1 cellular context compared by ENCODE assay signal in the genomic region with DNA sequence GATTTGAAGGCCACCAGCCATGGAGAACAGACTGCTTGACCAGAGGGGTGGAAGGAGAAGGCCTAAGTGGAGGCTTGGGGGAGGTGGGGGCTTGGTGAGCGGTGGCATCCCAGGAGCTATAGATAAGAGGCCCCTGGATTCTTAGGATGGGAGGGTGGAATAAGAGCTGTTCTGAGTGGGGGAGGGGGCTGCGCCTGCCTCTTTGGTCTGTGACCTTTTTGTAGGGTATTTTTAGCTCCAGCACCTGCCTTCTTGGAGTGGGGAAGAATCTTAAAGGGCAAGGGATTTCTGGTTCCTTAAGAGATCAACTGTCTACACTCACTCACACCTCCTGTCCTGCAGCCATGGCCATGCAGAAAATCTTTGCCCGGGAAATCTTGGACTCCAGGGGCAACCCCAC.
TF ChIP-seq lines count a peak whose summit lies in the region.

No MANE protein-coding gene starts in this region.

TF ChIP-seq in WTC11, 78 proteins besides CTCF, POLR2A, EP300 and RAD21 (continued from another document):
- TF ChIP-seq, protein P1, sequence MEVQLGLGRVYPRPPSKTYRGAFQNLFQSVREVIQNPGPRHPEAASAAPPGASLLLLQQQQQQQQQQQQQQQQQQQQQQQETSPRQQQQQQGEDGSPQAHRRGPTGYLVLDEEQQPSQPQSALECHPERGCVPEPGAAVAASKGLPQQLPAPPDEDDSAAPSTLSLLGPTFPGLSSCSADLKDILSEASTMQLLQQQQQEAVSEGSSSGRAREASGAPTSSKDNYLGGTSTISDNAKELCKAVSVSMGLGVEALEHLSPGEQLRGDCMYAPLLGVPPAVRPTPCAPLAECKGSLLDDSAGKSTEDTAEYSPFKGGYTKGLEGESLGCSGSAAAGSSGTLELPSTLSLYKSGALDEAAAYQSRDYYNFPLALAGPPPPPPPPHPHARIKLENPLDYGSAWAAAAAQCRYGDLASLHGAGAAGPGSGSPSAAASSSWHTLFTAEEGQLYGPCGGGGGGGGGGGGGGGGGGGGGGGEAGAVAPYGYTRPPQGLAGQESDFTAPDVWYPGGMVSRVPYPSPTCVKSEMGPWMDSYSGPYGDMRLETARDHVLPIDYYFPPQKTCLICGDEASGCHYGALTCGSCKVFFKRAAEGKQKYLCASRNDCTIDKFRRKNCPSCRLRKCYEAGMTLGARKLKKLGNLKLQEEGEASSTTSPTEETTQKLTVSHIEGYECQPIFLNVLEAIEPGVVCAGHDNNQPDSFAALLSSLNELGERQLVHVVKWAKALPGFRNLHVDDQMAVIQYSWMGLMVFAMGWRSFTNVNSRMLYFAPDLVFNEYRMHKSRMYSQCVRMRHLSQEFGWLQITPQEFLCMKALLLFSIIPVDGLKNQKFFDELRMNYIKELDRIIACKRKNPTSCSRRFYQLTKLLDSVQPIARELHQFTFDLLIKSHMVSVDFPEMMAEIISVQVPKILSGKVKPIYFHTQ (CRISPR knock-in tag; IDR thresholded peaks at IDR 0.05): no peak
- no peak for TF ChIP-seq MXD4 (CRISPR knock-in tag; IDR thresholded peaks at IDR 0.05; ENCODE audit: borderline replicate concordance)
- TF ChIP-seq, protein P2, sequence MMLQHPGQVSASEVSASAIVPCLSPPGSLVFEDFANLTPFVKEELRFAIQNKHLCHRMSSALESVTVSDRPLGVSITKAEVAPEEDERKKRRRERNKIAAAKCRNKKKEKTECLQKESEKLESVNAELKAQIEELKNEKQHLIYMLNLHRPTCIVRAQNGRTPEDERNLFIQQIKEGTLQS (CRISPR knock-in tag; conservative IDR thresholded peaks at IDR 0.05): no peak
TF ChIP-seq in WTC11: peak in this region for 0.
